ENCODE assay signal across 13 cellular contexts in genomic region chr5:68740204-68740910, GRCh38.
A peak's percentile ranks its signal among the peaks of the same experiment; 100 is the strongest.
DNase-seq lines count a peak whose midpoint lies in the region; ATAC-seq and TF ChIP-seq lines count a peak whose summit lies in the region.
"Had no signal": no experiment of that assay in that cellular context is flagged by ENCODE, and none has a peak within 500 bp of the region (broad histone marks: within the 10 kb centered on the region; RNA-seq: fewer than 3 reads in every experiment).

No MANE protein-coding gene starts in this region.

- H3K27ac ChIP-seq in HEK293 (ENCODE audit: extremely low read depth, low read depth, low read length) (no peak overlapping the region), psoas muscle (peak overlapping the region; percentile 66)
- no peak overlapping the region for H3K27ac ChIP-seq in effector memory CD4-positive, alpha-beta T cell (ENCODE audit: insufficient read depth, low read length, poor library complexity, severe bottlenecking)
- H3K27ac ChIP-seq: A549, SJSA1, tibial nerve had no signal

- POLR2A ChIA-PET in HEK293 (lab: Yijun Ruan, JAX) = no interaction called here

- intact Hi-C loops in psoas muscle (cut with DNase I) = no loop called here

- TF ChIP-seq CTCF in HEK293 (tag by site-specific recombination; IDR thresholded peaks at IDR 0.05) (no peak), psoas muscle (IDR thresholded peaks at IDR 0.05) (no peak)

- 40 to 57% (median 44%) methylated on average over 6 of the region's 6 CpGs for WGBS in psoas muscle, 3 donors

- H3K9me3 ChIP-seq in HEK293 (ENCODE audit: control insufficient read depth, insufficient read depth, low read depth, low read length) = no peaks in the 10 kb centered on the region
- H3K9me3 ChIP-seq in psoas muscle = no peaks in the 10 kb centered on the region
- no peaks in the 10 kb centered on the region for H3K9me3 ChIP-seq in effector memory CD4-positive, alpha-beta T cell (ENCODE audit: control insufficient read depth, low read length)
- H3K9me3 ChIP-seq: A549, SJSA1, tibial nerve had no signal

- ATAC-seq in HG03521 (IDR thresholded peaks at IDR 0.05; ENCODE audit: unreplicated experiment) (peak; percentile 47), psoas muscle (peak; percentile 33 to 85 (median 53))
- ATAC-seq: A549 had no signal

- H3K36me3 ChIP-seq in HEK293 (ENCODE audit: control insufficient read depth in 2 of 2, insufficient read depth in 1 of 2, low read length in 2 of 2) (no peaks in the 10 kb centered on the region), psoas muscle (ENCODE audit: insufficient read depth in 1 of 2, low read depth in 1 of 2) (no peaks in the 10 kb centered on the region)
- H3K36me3 ChIP-seq in effector memory CD4-positive, alpha-beta T cell (ENCODE audit: control insufficient read depth, insufficient read depth, low read length) = no peaks in the 10 kb centered on the region
- H3K36me3 ChIP-seq: SJSA1, tibial nerve had no signal

- CTCF ChIA-PET in HEK293 (lab: Yijun Ruan, JAX) = no interaction called here

- H3K4me1 ChIP-seq in HEK293 (ENCODE audit: control insufficient read depth, insufficient read depth, low read length) (no peaks in the 10 kb centered on the region), psoas muscle (peaks cover 7% of the 10 kb centered on the region)
- no peaks in the 10 kb centered on the region for H3K4me1 ChIP-seq in effector memory CD4-positive, alpha-beta T cell (ENCODE audit: control insufficient read depth, insufficient read depth, low read length, poor library complexity, severe bottlenecking)
- H3K4me1 ChIP-seq: A549, SJSA1, tibial nerve had no signal

- H3K27me3 ChIP-seq in psoas muscle (ENCODE audit: insufficient read depth in 3 of 3, low read length in 2 of 3) = no peaks in the 10 kb centered on the region
- no peaks in the 10 kb centered on the region for H3K27me3 ChIP-seq in effector memory CD4-positive, alpha-beta T cell (replicated peaks; ENCODE audit: control insufficient read depth, insufficient read depth, low read length, poor library complexity, severe bottlenecking)
- H3K27me3 ChIP-seq: SJSA1, tibial nerve had no signal

- peak; percentile 15 for DNase-seq in NCI-H82 (lab: John Stamatoyannopoulos, UW)
- no peak for DNase-seq in NCI-H82 treated with DMSO at 0.1 percent for 48 hours (lab: John Stamatoyannopoulos, UW; ENCODE audit: unreplicated experiment)
- no peak for DNase-seq in psoas muscle
- no peak for DNase-seq in HCEC 1CT
- no peak for DNase-seq in effector memory CD4-positive, alpha-beta T cell
- DNase-seq in T-helper 9 cell = no peak
- DNase-seq: Kasumi-1, mesendoderm had no signal

- no peak overlapping the region for H3K4me3 ChIP-seq in HEK293 (ENCODE audit: low read depth, low read length)
- H3K4me3 ChIP-seq in psoas muscle = no peak overlapping the region
- no peak overlapping the region for H3K4me3 ChIP-seq in effector memory CD4-positive, alpha-beta T cell (ENCODE audit: insufficient read depth, low read depth, low read length, poor library complexity, severe bottlenecking)
- H3K4me3 ChIP-seq: A549, SJSA1, tibial nerve had no signal

TF ChIP-seq in HEK293, 187 proteins besides CTCF, POLR2A, EP300 and RAD21:
- TF ChIP-seq ZNF658 (tag by site-specific recombination; IDR thresholded peaks at IDR 0.05) (no peak), SCRT2 (tag by site-specific recombination; IDR thresholded peaks at IDR 0.05) (peak; percentile 42; the same call in 1 of the 2 replicates), SP3 (tag by site-specific recombination; IDR thresholded peaks at IDR 0.05) (no peak), ZSCAN23 (tag by site-specific recombination; IDR thresholded peaks at IDR 0.05) (no peak)
- TF ChIP-seq, protein P1, sequence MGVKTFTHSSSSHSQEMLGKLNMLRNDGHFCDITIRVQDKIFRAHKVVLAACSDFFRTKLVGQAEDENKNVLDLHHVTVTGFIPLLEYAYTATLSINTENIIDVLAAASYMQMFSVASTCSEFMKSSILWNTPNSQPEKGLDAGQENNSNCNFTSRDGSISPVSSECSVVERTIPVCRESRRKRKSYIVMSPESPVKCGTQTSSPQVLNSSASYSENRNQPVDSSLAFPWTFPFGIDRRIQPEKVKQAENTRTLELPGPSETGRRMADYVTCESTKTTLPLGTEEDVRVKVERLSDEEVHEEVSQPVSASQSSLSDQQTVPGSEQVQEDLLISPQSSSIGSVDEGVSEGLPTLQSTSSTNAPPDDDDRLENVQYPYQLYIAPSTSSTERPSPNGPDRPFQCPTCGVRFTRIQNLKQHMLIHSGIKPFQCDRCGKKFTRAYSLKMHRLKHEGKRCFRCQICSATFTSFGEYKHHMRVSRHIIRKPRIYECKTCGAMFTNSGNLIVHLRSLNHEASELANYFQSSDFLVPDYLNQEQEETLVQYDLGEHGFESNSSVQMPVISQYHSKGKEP (tag by site-specific recombination; IDR thresholded peaks at IDR 0.05) = no peak
